ENCODE assay signal across 9 cellular contexts in genomic region chr7:105024734-105025133, GRCh38. TPM values are rescaled to one million over a fixed set of nuclear protein-coding genes. Genes with fewer than 3 reads are reported as not detected.
DNase-seq lines count a peak whose midpoint lies in the region; ATAC-seq, FAIRE-seq and TF ChIP-seq lines count a peak whose summit lies in the region.
"Had no signal": no experiment of that assay in that cellular context is flagged by ENCODE, and none has a peak within 500 bp of the region (broad histone marks: within the 10 kb centered on the region; RNA-seq: fewer than 3 reads in every experiment).

No MANE protein-coding gene starts in this region.

- no peak for TF ChIP-seq POLR2A in A549 (IDR thresholded peaks at IDR 0.05; ENCODE audit: low read length)

- H4K20me1 ChIP-seq in GM23338 (replicated peaks; ENCODE audit: insufficient read depth) (peaks cover 63% of the 10 kb centered on the region), hepatocyte (ENCODE audit: insufficient read depth, poor library complexity, severe bottlenecking) (peaks cover 100% of the 10 kb centered on the region)

- FAIRE-seq in A549 (lab: Jason Lieb, UNC), result no peak

- WGBS in A549 (ENCODE audit: missing lambda C conversion rate), result 31% methylated on average over 1 of the region's 1 CpG
- 18% methylated on average over 1 of the region's 1 CpG for WGBS in hepatocyte (ENCODE audit: low lambda C conversion rate, missing lambda C conversion rate)

- peak overlapping the region; percentile 27 for H3K4me2 ChIP-seq in A549
- 0 out of 2 replicates have a peak overlapping the region, but pooled peaks have one; percentile 39 for H3K4me2 ChIP-seq in GM23338
- H3K4me2 ChIP-seq in hepatocyte, result peak overlapping the region; percentile 3

- TF ChIP-seq RAD21 in A549 (conservative IDR thresholded peaks at IDR 0.05 in 1 of 2, IDR thresholded peaks at IDR 0.05 in 1 of 2), result no peak

- H3K9me2 ChIP-seq in GM23338 (ENCODE audit: insufficient read depth), result no peaks in the 10 kb centered on the region
- H3K9me2 ChIP-seq in hepatocyte (replicated peaks; ENCODE audit: insufficient read depth), result no peaks in the 10 kb centered on the region

- TF ChIP-seq CTCF in A549 (IDR thresholded peaks at IDR 0.05), result no peak
- TF ChIP-seq CTCF in GM23338 (conservative IDR thresholded peaks at IDR 0.05; ENCODE audit: low read depth in 2 of 2), result no peak
- TF ChIP-seq CTCF in hepatocyte (IDR thresholded peaks at IDR 0.05; ENCODE audit: poor library complexity), result no peak

- CTCF ChIA-PET in A549 (lab: Yijun Ruan, JAX), result no interaction called here

- POLR2A ChIA-PET in A549 (lab: Yijun Ruan, JAX), result interaction anchor here (1.1 kb wide), 1 partner anchor 41 kb away, joined by 5 read pairs; no protein-coding TSS in a partner anchor

- H3K4me1 ChIP-seq in A549 (peaks cover 45% of the 10 kb centered on the region), GM23338 (ENCODE audit: insufficient read depth) (peaks cover 38% of the 10 kb centered on the region), hepatocyte (ENCODE audit: insufficient read depth) (peaks cover 14% of the 10 kb centered on the region)

- H3K36me3 ChIP-seq in GM23338 (ENCODE audit: insufficient read depth), result no peaks in the 10 kb centered on the region
- no peaks in the 10 kb centered on the region for H3K36me3 ChIP-seq in hepatocyte (replicated peaks; ENCODE audit: insufficient read depth, low read depth)

- H2AFZ ChIP-seq in GM23338 (no peak overlapping the region), hepatocyte (no peak overlapping the region)

- H3K79me2 ChIP-seq in GM23338 (replicated peaks; ENCODE audit: insufficient read depth) (peaks cover 100% of the 10 kb centered on the region), hepatocyte (peaks cover 99% of the 10 kb centered on the region)

- H3K27ac ChIP-seq in A549, result no peak overlapping the region
- no peak overlapping the region for H3K27ac ChIP-seq in GM23338 (ENCODE audit: low read depth)
- no peak overlapping the region for H3K27ac ChIP-seq in hepatocyte

- ATAC-seq in A549 (peak in 1 of 2 experiments; percentile 75; a peak in 3 of 6 replicates), GM23338 (no peak), SK-N-SH treated with all-trans-retinoic acid at 6 μM for 48 hours (peak; percentile 85), HG02973 (IDR thresholded peaks at IDR 0.05; ENCODE audit: unreplicated experiment) (no peak)

- H3K4me3 ChIP-seq in A549, result no peak overlapping the region
- H3K4me3 ChIP-seq in GM23338, result no peak overlapping the region
- H3K4me3 ChIP-seq in hepatocyte, result no peak overlapping the region

- peaks cover 2% of the 10 kb centered on the region for H3K27me3 Mint-ChIP-seq in GM23338 (ENCODE audit: insufficient read depth, low read depth, poor library complexity)

- H3K4me1 Mint-ChIP-seq in GM23338, result peaks cover 44% of the 10 kb centered on the region

- H3K36me3 Mint-ChIP-seq in GM23338 (ENCODE audit: low read depth), result no peaks in the 10 kb centered on the region

- H3K27me3 ChIP-seq in GM23338 (ENCODE audit: insufficient read depth) (no peaks in the 10 kb centered on the region), hepatocyte (no peaks in the 10 kb centered on the region)

- H3K9me3 ChIP-seq in A549, result no peaks in the 10 kb centered on the region
- H3K9me3 ChIP-seq in hepatocyte (ENCODE audit: low read depth), result no peaks in the 10 kb centered on the region

- no peak for TF ChIP-seq EP300 in A549 (IDR thresholded peaks at IDR 0.05)

- no peak overlapping the region for H3K4me3 Mint-ChIP-seq in GM23338

- no peaks in the 10 kb centered on the region for H3K9me3 Mint-ChIP-seq in GM23338

- H3F3A ChIP-seq in GM23338 (replicated peaks; ENCODE audit: low read depth), result no peaks in the 10 kb centered on the region

- no peak overlapping the region; the same call in 1 of the 2 replicates for H3K27ac Mint-ChIP-seq in GM23338

- DNase-seq in A549 (ENCODE audit: low read depth in 1 of 2, low spot score in 1 of 2) (no peak), GM23338 (ENCODE audit: low spot score) (no peak), hepatocyte (ENCODE audit: low spot score) (no peak), globus pallidus (ENCODE audit: low spot score) (no peak), HuH-7 (ENCODE audit: low spot score) (no peak), AG08395 (ENCODE audit: low spot score) (no peak)
- DNase-seq: COR-L47 had no signal

TF ChIP-seq in A549, 52 proteins besides CTCF, POLR2A, EP300 and RAD21:
- TF ChIP-seq FOSL2 (IDR thresholded peaks at IDR 0.05), result no peak
- TF ChIP-seq FOSL2 (CRISPR knock-in tag; IDR thresholded peaks at IDR 0.05), result 0 out of 2 replicates have a peak, but pooled peaks have one; percentile 3
- TF ChIP-seq CHD4 (IDR thresholded peaks at IDR 0.05; ENCODE audit: borderline replicate concordance), result no peak

TF ChIP-seq in GM23338, 12 proteins besides CTCF, POLR2A, EP300 and RAD21 (continues in another document):
- no peak for TF ChIP-seq REST (IDR thresholded peaks at IDR 0.05; ENCODE audit: unreplicated experiment)

TF ChIP-seq in SK-N-SH treated with all-trans-retinoic acid at 6 μM for 48 hours, 23 proteins besides CTCF, POLR2A, EP300 and RAD21:
- TF ChIP-seq ISL1 (CRISPR knock-in tag; IDR thresholded peaks at IDR 0.05) (peak; percentile 10; the same call in 1 of the 2 replicates), ZNF70 (CRISPR knock-in tag; IDR thresholded peaks at IDR 0.05) (no peak)

RNA-seq across cellular contexts. Expression of gene KMT2E, which starts 10.7 kb away (rescaled TPM):
- polyA plus RNA-seq in A549 (2011; rRNA removed) (9.4 and 30.2 TPM in 2 replicates), A549 (2017; fragmentation: RNase III; extraction: RNeasy Plus Mini Kit Qiagen cat#74134 plus additional on column Dnase treatment) (17.2 to 23.4 TPM (median 19.3 TPM) in 3 replicates), GM23338 (2016; fragmentation: Nextera tagmentation; extraction: Ambion mirVana) (55.7 and 70.9 TPM in 2 replicates), hepatocyte (70.8 and 80.7 TPM in 2 replicates)
- polyA plus RNA-seq in A549 (2012; cell fraction: cytosol; rRNA removed), result 3.6 and 4.6 TPM in 2 replicates
- polyA plus RNA-seq in A549 (2012; cell fraction: nucleus; rRNA removed), result 4.9 and 13.6 TPM in 2 replicates
- 56.7 and 57.6 TPM in 2 replicates for polyA minus RNA-seq in A549 (2011; rRNA and poly(A)+ RNA removed)
- 43.2 and 50.2 TPM in 2 replicates for total RNA-seq in GM23338 (2014; rRNA removed; shearing (Covaris generic))
- 65.8 and 69.7 TPM in 2 replicates for total RNA-seq in hepatocyte
